In the genomic region with DNA sequence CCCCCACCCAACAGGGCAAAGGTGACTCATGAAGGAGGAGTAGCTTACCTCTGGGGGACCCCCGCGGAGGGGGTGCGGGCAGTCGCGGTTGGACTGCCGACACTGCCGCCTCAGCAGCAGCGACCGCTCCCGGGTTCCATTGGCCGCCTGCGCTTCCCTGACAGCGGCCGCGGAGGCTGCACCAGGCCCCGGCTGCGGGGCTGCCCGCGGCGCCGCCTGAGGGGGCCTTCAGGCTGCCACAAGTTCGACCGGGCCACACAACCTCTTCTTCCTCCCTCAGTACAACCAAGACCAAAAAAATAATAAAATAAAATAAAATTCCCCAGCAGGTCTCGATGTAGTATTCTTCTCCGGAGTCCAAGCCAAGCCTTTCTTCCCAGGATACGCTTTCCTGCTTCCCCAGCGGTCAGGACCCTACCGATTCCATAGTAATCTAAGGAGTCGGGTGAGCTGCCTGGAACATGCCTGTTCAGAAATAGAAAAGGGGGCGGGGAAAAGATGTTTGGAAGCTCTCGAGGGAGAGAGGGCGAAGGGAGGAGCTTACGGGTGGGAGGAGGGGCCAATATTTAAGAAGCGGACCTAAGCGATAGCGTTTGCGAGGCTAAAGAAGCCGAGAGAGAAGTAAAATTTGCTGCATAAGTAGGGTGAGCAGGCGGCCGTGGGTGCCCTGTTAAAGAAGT, we compare ENCODE assay signal across 8 cellular contexts. TPM values are rescaled to one million over a fixed set of nuclear protein-coding genes. Genes with fewer than 3 reads are reported as not detected.
DNase-seq lines count a peak whose midpoint lies in the region; ATAC-seq and TF ChIP-seq lines count a peak whose summit lies in the region.

Gene PI4KB (minus strand): TSS at position 194 of the 680 bp plus-strand sequence. CDS start 10,935 bp downstream, outside the sequence.

- DNase-seq in GM12864 (ENCODE audit: low read depth) (peak; percentile 93), NCI-H187 treated with DMSO at 0.1 percent for 48 hours (lab: John Stamatoyannopoulos, UW) (peak; percentile 100), T-helper 2 cell (peak; percentile 52 to 97 (median 83)), amygdala (lab: John Stamatoyannopoulos, UW) (peak; percentile 38 to 96 (median 85)), left cardiac atrium (peak; percentile 89), posterior cingulate gyrus (peak; percentile 62 to 96 (median 84)), type B pancreatic cell (ENCODE audit: extremely low spot score, unreplicated experiment) (peak; percentile 87)

- H3K27me3 Mint-ChIP-seq in type B pancreatic cell = no peaks in the 10 kb centered on the region

- no peak for TF ChIP-seq CTCF in GM12864 (IDR thresholded peaks at IDR 0.05; ENCODE audit: low read depth, low read length, missing control alignments)
- no peak for TF ChIP-seq CTCF in type B pancreatic cell (conservative IDR thresholded peaks at IDR 0.05)

- peak within 1 kb of the TSS; percentile 97 for H3K4me3 Mint-ChIP-seq in type B pancreatic cell

- H3K4me3 ChIP-seq in GM12864 (ENCODE audit: low read depth, low read length) = peak within 1 kb of the TSS; percentile 93

- ATAC-seq in HG02870 (IDR thresholded peaks at IDR 0.05; ENCODE audit: unreplicated experiment) (peak; percentile 74), left cardiac atrium (peak; percentile 98)

- H3K9me3 Mint-ChIP-seq in type B pancreatic cell = no peaks in the 10 kb centered on the region

- peak within 1 kb of the TSS; percentile 95 for H3K27ac Mint-ChIP-seq in type B pancreatic cell

- H3K36me3 Mint-ChIP-seq in type B pancreatic cell = peaks cover 16% of the 10 kb centered on the region

- H3K4me1 Mint-ChIP-seq in type B pancreatic cell (ENCODE audit: unreplicated experiment) = peaks cover 20% of the 10 kb centered on the region

- intact Hi-C loops in left cardiac atrium (cut with DNase I) = no loop called here
- intact Hi-C loops in posterior cingulate gyrus (cut with DNase I) = loop anchor here (1.0 to 5.0 kb wide), 3 partner anchors 15 to 45 kb away; partner anchors contain the start of gene ZNF687

RNA-seq across cellular contexts. Expression of gene PI4KB, which starts in this region (rescaled TPM):
- total RNA-seq in left cardiac atrium = 10 to 100 TPM; 46.3 to 49.4 TPM
- total RNA-seq in type B pancreatic cell (ENCODE audit: low replicate concordance) = 59.6 and 60.7 TPM in 2 replicates

Comparison
In these comparisons a context has a peak if more than half of its experiments do, and no peak if none do; other contexts are left out.
1. Peak in every context shown above with its lines: DNase-seq, ATAC-seq and H3K4me3 ChIP-seq.